In the genomic region with DNA sequence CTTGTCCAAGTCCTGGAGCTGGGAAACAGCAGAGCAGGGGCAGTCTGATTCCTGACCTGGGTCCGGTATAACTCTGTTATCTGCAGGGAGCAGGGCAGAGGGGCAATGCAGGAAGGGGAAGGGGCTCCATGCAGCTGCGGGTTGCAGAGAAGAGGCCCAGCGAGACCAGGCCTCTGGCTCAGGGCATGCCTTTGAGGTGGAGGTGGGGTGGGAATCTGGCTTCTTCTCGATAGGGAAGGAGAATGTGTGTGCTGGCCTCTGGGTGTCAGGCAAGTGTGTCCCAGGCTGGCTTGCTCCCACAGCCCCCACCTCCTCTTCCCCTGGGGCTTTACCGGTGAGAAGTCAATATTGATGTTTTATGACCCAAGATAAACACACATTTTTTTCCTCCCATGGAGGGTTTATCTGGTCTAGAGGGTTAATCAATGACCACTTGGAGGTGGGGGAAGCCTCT, we compare ENCODE assay signal across 15 cellular contexts.
DNase-seq lines count a peak whose midpoint lies in the region; ATAC-seq lines count a peak whose summit lies in the region.
"Had no signal": no experiment of that assay in that cellular context is flagged by ENCODE, and none has a peak within 500 bp of the region (broad histone marks: within the 10 kb centered on the region; RNA-seq: fewer than 3 reads in every experiment).

No MANE protein-coding gene starts in this region.

- ATAC-seq in left lobe of liver: peak; percentile 79
- no peak for ATAC-seq in sciatic nerve
- no peak for ATAC-seq in GM18873 (IDR thresholded peaks at IDR 0.05; ENCODE audit: low FRiP score, unreplicated experiment)
- ATAC-seq: activated T-cell treated with anti-CD3 and anti-CD28 coated beads, Interleukin-2, amount 50 U/mL, for 4 hours had no signal

- peak; percentile 75 for DNase-seq in DMS53 (lab: John Stamatoyannopoulos, UW)
- peak; percentile 23 for DNase-seq in SW480 (ENCODE audit: low spot score)
- peak; percentile 69 for DNase-seq in left lobe of liver (ENCODE audit: low spot score)
- DNase-seq in sciatic nerve (ENCODE audit: low spot score): peak; percentile 37
- no peak for DNase-seq in NCI-H345 treated with DMSO at 0.1 percent for 48 hours (lab: John Stamatoyannopoulos, UW; ENCODE audit: unreplicated experiment)
- no peak for DNase-seq in NCI-H187 (lab: John Stamatoyannopoulos, UW)
- DNase-seq: activated CD4-positive, alpha-beta T cell treated with anti-CD3 and anti-CD28 coated beads, Interleukin-2, amount 50 U/mL, for 4 hours; activated T-cell treated with anti-CD3 and anti-CD28 coated beads, Interleukin-2, amount 50 U/mL, for 4 hours; AML-193; effector CD4-positive, alpha-beta T cell; NCI-H1048; NCI-H748 treated with DMSO at 0.1 percent for 48 hours; PC-9; stimulated activated CD4-positive, alpha-beta T cell treated with anti-CD3 and anti-CD28 coated beads, Interleukin-2, amount 100 ng/mL, for 48 hours had no signal

- intact Hi-C loops in sciatic nerve (cut with DNase I): loop anchor here (5.0 kb wide), 1 partner anchor 248 kb away; a partner anchor contains a TSS

Comparison
In these comparisons a context has a peak if more than half of its experiments do, and no peak if none do; other contexts are left out.
1. DNase-seq: peak in DMS53 (single experiment), SW480 (single experiment), left lobe of liver (single experiment) and sciatic nerve (single experiment); none in NCI-H345 treated with DMSO at 0.1 percent for 48 hours (single experiment) and NCI-H187 (0 of 2).